In genomic region chrX:31604629-31605221, GRCh38 we compare ENCODE assay signal across 13 cellular contexts.
A peak's percentile ranks its signal among the peaks of the same experiment; 100 is the strongest.
DNase-seq lines count a peak whose midpoint lies in the region; ATAC-seq, FAIRE-seq and TF ChIP-seq lines count a peak whose summit lies in the region.
"Had no signal": no experiment of that assay in that cellular context is flagged by ENCODE, and none has a peak within 500 bp of the region (broad histone marks: within the 10 kb centered on the region; RNA-seq: fewer than 3 reads in every experiment).

No MANE protein-coding gene starts in this region.

- no peak overlapping the region for H2AFZ ChIP-seq in astrocyte (ENCODE audit: low read depth, low read length)

- no peaks in the 10 kb centered on the region for H3K79me2 ChIP-seq in astrocyte (ENCODE audit: insufficient read depth, low read length)

- H3K27ac Mint-ChIP-seq in astrocyte (ENCODE audit: unreplicated experiment), result no peak overlapping the region
- H3K27ac Mint-ChIP-seq: endodermal cell had no signal

- TF ChIP-seq CTCF in astrocyte (IDR thresholded peaks at IDR 0.05; ENCODE audit: insufficient read depth, low read depth, low read length), result no peak

- no peak overlapping the region for H3K9ac ChIP-seq in astrocyte (ENCODE audit: low read length)

- H3K27ac ChIP-seq in astrocyte (ENCODE audit: low read depth, low read length), result no peak overlapping the region
- H3K27ac ChIP-seq: VCaP had no signal

- no peaks in the 10 kb centered on the region for H3K27me3 ChIP-seq in astrocyte (ENCODE audit: insufficient read depth, low read length)

- H3K4me2 ChIP-seq in astrocyte (ENCODE audit: low read length), result no peak overlapping the region

- H4K20me1 ChIP-seq in astrocyte (ENCODE audit: insufficient read depth, low read length), result no peaks in the 10 kb centered on the region

- no peaks in the 10 kb centered on the region for H3K36me3 ChIP-seq in astrocyte (ENCODE audit: insufficient read depth, low read length)

- peaks cover 3% of the 10 kb centered on the region for H3K4me1 ChIP-seq in astrocyte (ENCODE audit: insufficient read depth, low read length)

- H3K36me3 Mint-ChIP-seq in astrocyte (ENCODE audit: low read depth, unreplicated experiment), result no peaks in the 10 kb centered on the region

- FAIRE-seq in astrocyte (lab: Jason Lieb, UNC), result peak; percentile 29

- H3K4me3 ChIP-seq in astrocyte (ENCODE audit: insufficient read depth, low read depth, low read length), result no peak overlapping the region

- no peaks in the 10 kb centered on the region for H3K27me3 Mint-ChIP-seq in astrocyte (ENCODE audit: low read depth, unreplicated experiment)

- no peak overlapping the region for H3K4me3 Mint-ChIP-seq in astrocyte (ENCODE audit: unreplicated experiment)
- H3K4me3 Mint-ChIP-seq: endodermal cell had no signal

- no peaks in the 10 kb centered on the region for H3K9me3 ChIP-seq in astrocyte (ENCODE audit: insufficient read depth, low read depth, low read length)

- no peaks in the 10 kb centered on the region for H3K9me3 Mint-ChIP-seq in astrocyte (ENCODE audit: unreplicated experiment)

- peak; percentile 88 for ATAC-seq in GM18909 (IDR thresholded peaks at IDR 0.05; ENCODE audit: poor library complexity, unreplicated experiment)
- ATAC-seq in GM21786 (IDR thresholded peaks at IDR 0.05; ENCODE audit: unreplicated experiment), result peak; percentile 72
- peak; percentile 83 for ATAC-seq in HG03175 (IDR thresholded peaks at IDR 0.05; ENCODE audit: unreplicated experiment)
- ATAC-seq: left ventricle myocardium superior had no signal

- DNase-seq in astrocyte (ENCODE audit: low read depth) (no peak), AG20443 (ENCODE audit: low spot score) (no peak), NCI-H1694 (lab: John Stamatoyannopoulos, UW) (no peak), NCI-H146 (lab: John Stamatoyannopoulos, UW) (no peak)
- DNase-seq: endodermal cell; left ventricle myocardium superior; NCI-H226; stimulated activated CD4-positive, alpha-beta T cell treated with anti-CD3 and anti-CD28 coated beads, Interleukin-12 subunit alpha, Interleukin-12 subunit beta, amount 100 ng/mL, for 4 hours; stimulated activated CD8-positive, alpha-beta memory T cell treated with anti-CD3 and anti-CD28 coated beads, Interleukin-4, amount 100 ng/mL, for 48 hours had no signal

- H3K4me1 Mint-ChIP-seq in astrocyte (ENCODE audit: low read depth, unreplicated experiment), result peaks cover 7% of the 10 kb centered on the region
- H3K4me1 Mint-ChIP-seq: endodermal cell had no signal
